ENCODE assay signal across 18 cellular contexts in genomic region chr1:173113015-173113741, GRCh38.
DNase-seq lines count a peak whose midpoint lies in the region; ATAC-seq and TF ChIP-seq lines count a peak whose summit lies in the region.
"Had no signal": no experiment of that assay in that cellular context is flagged by ENCODE, and none has a peak within 500 bp of the region (broad histone marks: within the 10 kb centered on the region; RNA-seq: fewer than 3 reads in every experiment).

No MANE protein-coding gene starts in this region.

- H3K36me3 Mint-ChIP-seq in memory B cell = no peaks in the 10 kb centered on the region
- H3K36me3 Mint-ChIP-seq in stimulated activated effector memory CD8-positive, alpha-beta T cell treated with anti-CD3 and anti-CD28 coated beads, Interleukin-12 subunit alpha, Interleukin-12 subunit beta, amount 100 ng/mL, for 72 hours = no peaks in the 10 kb centered on the region

- H3K27ac Mint-ChIP-seq in memory B cell = peak overlapping the region; percentile 67
- no peak overlapping the region for H3K27ac Mint-ChIP-seq in stimulated activated effector memory CD8-positive, alpha-beta T cell treated with anti-CD3 and anti-CD28 coated beads, Interleukin-12 subunit alpha, Interleukin-12 subunit beta, amount 100 ng/mL, for 72 hours
- H3K27ac Mint-ChIP-seq: activated T-helper 1 cell treated with anti-CD3 and anti-CD28 coated beads, Interleukin-12 subunit alpha, Interleukin-12 subunit beta, Interleukin-2, Interleukin-4 antibody, amounts not matched to agents 30 ng/mL and 10 ng/mL and 1 ng/mL, durations not matched to agents 14 hours and 24 hours and 36 hours; natural killer cell; T-helper 17 cell had no signal

- no peaks in the 10 kb centered on the region for H3K9me3 Mint-ChIP-seq in memory B cell
- H3K9me3 Mint-ChIP-seq in stimulated activated effector memory CD8-positive, alpha-beta T cell treated with anti-CD3 and anti-CD28 coated beads, Interleukin-12 subunit alpha, Interleukin-12 subunit beta, amount 100 ng/mL, for 72 hours = peaks cover 4% of the 10 kb centered on the region

- peak; percentile 69 for DNase-seq in EL
- DNase-seq in NCI-H226 = peak; percentile 83
- peak; percentile 24 for DNase-seq in choroid plexus epithelial cell (ENCODE audit: low read depth)
- no peak for DNase-seq in memory B cell (ENCODE audit: low spot score in 2 of 2)
- no peak for DNase-seq in OCI-M2 (lab: John Stamatoyannopoulos, UW; ENCODE audit: unreplicated experiment)
- DNase-seq in NCI-H1105 treated with DMSO at 0.1 percent for 48 hours (lab: John Stamatoyannopoulos, UW) = no peak
- no peak for DNase-seq in stimulated activated effector memory CD8-positive, alpha-beta T cell treated with anti-CD3 and anti-CD28 coated beads, Interleukin-12 subunit alpha, Interleukin-12 subunit beta, amount 100 ng/mL, for 72 hours (ENCODE audit: low spot score in 2 of 2)
- DNase-seq: aorta; COR-L47; effector CD8-positive, alpha-beta T cell; heart right ventricle; natural killer cell; NCI-H187 treated with DMSO at 0.1 percent for 48 hours; NCI-H524; stomach; T-helper 17 cell had no signal

- H3K4me1 Mint-ChIP-seq in memory B cell = peaks cover 16% of the 10 kb centered on the region
- no peaks in the 10 kb centered on the region for H3K4me1 Mint-ChIP-seq in stimulated activated effector memory CD8-positive, alpha-beta T cell treated with anti-CD3 and anti-CD28 coated beads, Interleukin-12 subunit alpha, Interleukin-12 subunit beta, amount 100 ng/mL, for 72 hours
- H3K4me1 Mint-ChIP-seq: natural killer cell, T-helper 17 cell had no signal

- TF ChIP-seq CTCF in choroid plexus epithelial cell (conservative IDR thresholded peaks at IDR 0.05; ENCODE audit: low read depth, low read length) = no peak

- H3K4me3 ChIP-seq in choroid plexus epithelial cell (ENCODE audit: low read depth, low read length) = no peak overlapping the region
- H3K4me3 ChIP-seq: heart right ventricle, right atrium auricular region, stomach had no signal

- H3K4me3 Mint-ChIP-seq in memory B cell = no peak overlapping the region
- no peak overlapping the region for H3K4me3 Mint-ChIP-seq in stimulated activated effector memory CD8-positive, alpha-beta T cell treated with anti-CD3 and anti-CD28 coated beads, Interleukin-12 subunit alpha, Interleukin-12 subunit beta, amount 100 ng/mL, for 72 hours
- H3K4me3 Mint-ChIP-seq: activated T-helper 1 cell treated with anti-CD3 and anti-CD28 coated beads, Interleukin-12 subunit alpha, Interleukin-12 subunit beta, Interleukin-2, Interleukin-4 antibody, amounts not matched to agents 30 ng/mL and 10 ng/mL and 1 ng/mL, durations not matched to agents 14 hours and 24 hours and 36 hours; natural killer cell; T-helper 17 cell had no signal

- no peaks in the 10 kb centered on the region for H3K27me3 Mint-ChIP-seq in memory B cell
- H3K27me3 Mint-ChIP-seq: T-helper 17 cell had no signal

- no peak for ATAC-seq in memory B cell (ENCODE audit: low read depth)
- no peak for ATAC-seq in stimulated activated effector memory CD8-positive, alpha-beta T cell treated with anti-CD3 and anti-CD28 coated beads, Interleukin-12 subunit alpha, Interleukin-12 subunit beta, amount 100 ng/mL, for 72 hours
- ATAC-seq: natural killer cell, T-helper 17 cell had no signal

Comparison
In these comparisons a context has a peak if more than half of its experiments do, and no peak if none do; other contexts are left out.
1. DNase-seq: peak in EL (single experiment), NCI-H226 (single experiment) and choroid plexus epithelial cell (single experiment); none in memory B cell (0 of 2), OCI-M2 (single experiment), NCI-H1105 treated with DMSO at 0.1 percent for 48 hours (single experiment) and stimulated activated effector memory CD8-positive, alpha-beta T cell treated with anti-CD3 and anti-CD28 coated beads, Interleukin-12 subunit alpha, Interleukin-12 subunit beta, amount 100 ng/mL, for 72 hours (0 of 2).